Comparison of ENCODE assay signal across 13 cellular contexts in genomic region chr11:72100462-72100861, GRCh38. TPM values are rescaled to one million over a fixed set of nuclear protein-coding genes. Genes with fewer than 3 reads are reported as not detected.
DNase-seq lines count a peak whose midpoint lies in the region; ATAC-seq and TF ChIP-seq lines count a peak whose summit lies in the region.
"Had no signal": no experiment of that assay in that cellular context is flagged by ENCODE, and none has a peak within 500 bp of the region (broad histone marks: within the 10 kb centered on the region; RNA-seq: fewer than 3 reads in every experiment).

No MANE protein-coding gene starts in this region.

- no peaks in the 10 kb centered on the region for H4K20me1 ChIP-seq in OCI-LY7 (ENCODE audit: insufficient read depth, low read length)

- no TSS peak for BruUV-seq in OCI-LY7 (replicated peaks; lab: Mats Ljungman, UMichigan)

- no peaks in the 10 kb centered on the region for H3K9me2 ChIP-seq in OCI-LY7 (ENCODE audit: insufficient read depth, low read length)

- H3K9me3 ChIP-seq in OCI-LY7 (ENCODE audit: low read length) (no peaks in the 10 kb centered on the region), breast epithelium (no peaks in the 10 kb centered on the region), psoas muscle (no peaks in the 10 kb centered on the region)
- H3K9me3 ChIP-seq: adrenal gland, mucosa of descending colon had no signal

- peaks cover 51% of the 10 kb centered on the region for H3K36me3 ChIP-seq in OCI-LY7 (ENCODE audit: insufficient read depth, low read length)
- peaks cover 15% of the 10 kb centered on the region for H3K36me3 ChIP-seq in breast epithelium
- peaks cover 0 to 44% of the 10 kb centered on the region in 2 donors for H3K36me3 ChIP-seq in psoas muscle (ENCODE audit: insufficient read depth in 1 of 2, low read depth in 1 of 2)

- CTCF ChIA-PET in OCI-LY7 (lab: Charles Lee; ENCODE audit: unreplicated experiment), result interaction anchor here (2.8 kb wide), 1 partner anchor 9 kb away, joined by 8 read pairs; no protein-coding TSS in a partner anchor

- POLR2A ChIA-PET in OCI-LY7 (lab: Charles Lee), result interaction anchor here (0.7 to 1.2 kb wide), 2 partner anchors 19 to 25 kb away, joined by 3 to 5 read pairs; no protein-coding TSS in a partner anchor

- H3K27me3 ChIP-seq in breast epithelium (no peaks in the 10 kb centered on the region), psoas muscle (ENCODE audit: insufficient read depth in 3 of 3, low read length in 2 of 3) (no peaks in the 10 kb centered on the region)
- H3K27me3 ChIP-seq: adrenal gland had no signal

- WGBS in psoas muscle, 3 donors, result 91 to 100% (median 92%) methylated on average over 1 of the region's 1 CpG

- intact Hi-C loops in OCI-LY7 (cut with micrococcal nuclease; ENCODE audit: unreplicated experiment), result no loop called here
- intact Hi-C loops in breast epithelium (cut with DNase I; ENCODE audit: low total_unique reads), result no loop called here
- intact Hi-C loops in psoas muscle (cut with DNase I), result no loop called here
- intact Hi-C loops in Right ventricle myocardium superior (cut with DNase I), result no loop called here

- no peak overlapping the region for H2AFZ ChIP-seq in OCI-LY7 (ENCODE audit: low read length)

- H3K4me3 ChIP-seq in OCI-LY7 (ENCODE audit: low read depth, low read length, poor library complexity, severe bottlenecking) (no peak overlapping the region), breast epithelium (no peak overlapping the region), psoas muscle (no peak overlapping the region)
- H3K4me3 ChIP-seq: adrenal gland, mucosa of descending colon had no signal

- TF ChIP-seq POLR2A in breast epithelium (IDR thresholded peaks at IDR 0.05), result no peak

- peak; percentile 96 for DNase-seq in GF-D8 (lab: John Stamatoyannopoulos, UW)
- DNase-seq in OCI-LY7 (ENCODE audit: low spot score), result no peak
- DNase-seq in breast epithelium (ENCODE audit: low spot score in 2 of 2), result no peak
- DNase-seq in psoas muscle, result no peak
- DNase-seq in Right ventricle myocardium superior, result no peak
- no peak for DNase-seq in inferior parietal cortex (ENCODE audit: extremely low spot score)
- DNase-seq: adrenal gland; NCI-H1694 treated with DMSO at 0.1 percent for 48 hours; stimulated activated CD4-positive, alpha-beta T cell treated with anti-CD3 and anti-CD28 coated beads, Interleukin-2, amount 100 ng/mL, for 48 hours; SW 1271 had no signal

- peak overlapping the region; percentile 80; the same call in 1 of the 2 replicates for H3K4me2 ChIP-seq in OCI-LY7 (ENCODE audit: low read length)

- ATAC-seq in psoas muscle, result no peak
- ATAC-seq in Right ventricle myocardium superior (ENCODE audit: poor library complexity), result no peak
- no peak for ATAC-seq in HG02970 (IDR thresholded peaks at IDR 0.05; ENCODE audit: low FRiP score, unreplicated experiment)
- ATAC-seq: mucosa of descending colon had no signal

- H3K4me1 ChIP-seq in OCI-LY7 (ENCODE audit: insufficient read depth, low read length, poor library complexity, severe bottlenecking) (peaks cover 25% of the 10 kb centered on the region), breast epithelium (peaks cover 10 to 19% of the 10 kb centered on the region in 2 donors), psoas muscle (peaks cover 51% of the 10 kb centered on the region)

- H3K27ac ChIP-seq in OCI-LY7 (ENCODE audit: low read depth, low read length, poor library complexity, severe bottlenecking), result no peak overlapping the region
- H3K27ac ChIP-seq in breast epithelium, result peak overlapping the region; percentile 11 to 42
- peak overlapping the region; percentile 100 for H3K27ac ChIP-seq in psoas muscle

- TF ChIP-seq CTCF in OCI-LY7 (conservative IDR thresholded peaks at IDR 0.05; ENCODE audit: low read length) (no peak), breast epithelium (IDR thresholded peaks at IDR 0.05) (no peak), psoas muscle (IDR thresholded peaks at IDR 0.05) (no peak)

- H3K79me2 ChIP-seq in OCI-LY7 (ENCODE audit: insufficient read depth, low read depth, low read length), result peaks cover 27% of the 10 kb centered on the region

RNA-seq across cellular contexts. Expression of gene LAMTOR1, which starts 2.6 kb away (rescaled TPM):
- total RNA-seq in OCI-LY7 (2014; rRNA removed; shearing (Covaris generic)), result 50.7 and 64.1 TPM in 2 replicates
- total RNA-seq in OCI-LY7 (2022) (58.6 and 61.8 TPM in 2 replicates), breast epithelium (100 to 1,000 TPM in 2 of 3 donors, 10 to 100 TPM in 1; 87.2 to 120 (median 112) TPM), psoas muscle (10 to 100 TPM; 74.9 to 91.2 (median 80.4) TPM), Right ventricle myocardium superior (72.8 TPM)
- polyA plus RNA-seq in psoas muscle, result 100 to 1,000 TPM; 101 to 223 (median 141) TPM

RNA-seq across cellular contexts. Expression of gene TOMT, which starts 5.3 kb away (rescaled TPM):
- not detected in 2 replicates for total RNA-seq in OCI-LY7 (2014; rRNA removed; shearing (Covaris generic))
- total RNA-seq in OCI-LY7 (2022) (not detected in 2 replicates), breast epithelium (not detected), psoas muscle (not detected), Right ventricle myocardium superior (not detected)
- polyA plus RNA-seq in psoas muscle, result not detected
- total RNA-seq: adrenal gland, frontal cortex had no signal
- polyA plus RNA-seq: adrenal gland had no signal

RNA-seq across cellular contexts. Expression of gene ANAPC15, which starts 12.0 kb away (rescaled TPM):
- 48.2 and 77.7 TPM in 2 replicates for total RNA-seq in OCI-LY7 (2014; rRNA removed; shearing (Covaris generic))
- 61.2 and 62.4 TPM in 2 replicates for total RNA-seq in OCI-LY7 (2022)
- 10 to 100 TPM; 12.1 to 22.4 (median 21.4) TPM for total RNA-seq in breast epithelium
- 10 to 100 TPM; 32.7 to 45.7 (median 37.1) TPM for total RNA-seq in psoas muscle
- polyA plus RNA-seq in psoas muscle, result 10 to 100 TPM; 33.0 to 49.2 (median 43.0) TPM
- total RNA-seq in Right ventricle myocardium superior, result 43.5 TPM

RNA-seq across cellular contexts. Expression of gene LRRC51, which starts 19.8 kb away (rescaled TPM):
- 15.3 and 21.1 TPM in 2 replicates for total RNA-seq in OCI-LY7 (2014; rRNA removed; shearing (Covaris generic))
- total RNA-seq in OCI-LY7 (2022) (9.9 and 10.8 TPM in 2 replicates), breast epithelium (100 to 1,000 TPM in 1 of 3 donors, 10 to 100 TPM in 2; 14.9 to 103 (median 17.1) TPM), psoas muscle (1 to 10 TPM; 4.9 to 5.9 (median 5.4) TPM), Right ventricle myocardium superior (6.4 TPM)
- polyA plus RNA-seq in psoas muscle, result 10 to 100 TPM in 1 of 3 donors, 1 to 10 TPM in 2; 4.0 to 10.4 (median 7.0) TPM

RNA-seq across cellular contexts. Expression of gene NUMA1, which starts 20.1 kb away (rescaled TPM):
- 159 and 160 TPM in 2 replicates for total RNA-seq in OCI-LY7 (2014; rRNA removed; shearing (Covaris generic))
- 148 and 172 TPM in 2 replicates for total RNA-seq in OCI-LY7 (2022)
- 100 to 1,000 TPM; 240 to 412 (median 283) TPM for total RNA-seq in breast epithelium
- 100 to 1,000 TPM in 3 of 4 donors, 10 to 100 TPM in 1; 100.0 to 130 (median 111) TPM for total RNA-seq in psoas muscle
- polyA plus RNA-seq in psoas muscle, result 100 to 1,000 TPM in 1 of 3 donors, 10 to 100 TPM in 2; 68.9 to 102 (median 92.8) TPM
- total RNA-seq in Right ventricle myocardium superior, result 75.0 TPM
